Comparison of ENCODE assay signal across 19 cellular contexts in the genomic region with DNA sequence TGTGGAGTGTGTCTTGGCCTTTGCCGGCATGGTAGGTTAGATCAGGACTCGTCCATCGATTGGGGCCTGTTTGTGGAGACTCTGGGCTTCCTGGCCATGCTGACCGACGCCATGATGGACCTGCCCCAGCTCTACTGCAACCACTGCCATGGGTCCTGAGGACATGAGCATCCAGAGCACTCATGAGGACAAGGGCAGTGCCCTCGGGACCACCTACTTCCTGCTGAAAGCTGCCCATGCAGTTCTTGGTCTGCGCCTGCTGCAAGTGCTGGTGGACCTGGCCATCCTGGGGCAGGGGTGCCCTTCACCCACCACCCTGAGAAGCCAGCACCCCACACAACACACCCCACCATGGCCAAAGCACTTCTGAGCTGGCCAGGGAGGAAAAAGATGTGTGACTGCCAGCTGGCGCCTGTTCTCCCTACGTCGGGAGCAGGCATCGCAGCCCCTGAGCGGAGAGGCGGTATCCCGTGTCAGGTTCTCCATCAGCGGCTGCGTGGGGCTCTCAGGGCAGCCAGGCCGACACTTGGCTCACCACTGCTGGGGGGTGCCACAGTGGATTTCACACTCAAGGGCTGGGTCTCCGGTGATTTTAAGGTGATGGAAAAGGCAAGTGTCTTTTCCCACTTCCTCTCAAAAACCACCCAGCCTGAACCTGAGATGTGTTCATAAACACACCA.
DNase-seq lines count a peak whose midpoint lies in the region; ATAC-seq and TF ChIP-seq lines count a peak whose summit lies in the region.
"Had no signal": no experiment of that assay in that cellular context is flagged by ENCODE, and none has a peak within 500 bp of the region (broad histone marks: within the 10 kb centered on the region; RNA-seq: fewer than 3 reads in every experiment).

No MANE protein-coding gene starts in this region.

- ATAC-seq in stimulated activated naive CD8-positive, alpha-beta T cell treated with anti-CD3 and anti-CD28 coated beads, Interleukin-15, amount 100 ng/mL, for 72 hours: peak; percentile 12
- ATAC-seq in stimulated activated naive CD8-positive, alpha-beta T cell treated with anti-CD3 and anti-CD28 coated beads, Interleukin-15, Interleukin-2, amounts not matched to agents 100 U/mL and 50 U/mL, for 24 hours: no peak
- ATAC-seq in stimulated activated effector memory CD8-positive, alpha-beta T cell treated with anti-CD3 and anti-CD28 coated beads, Interleukin-12 subunit alpha, Interleukin-12 subunit beta, amount 100 ng/mL, for 72 hours: peak; percentile 8
- peak; percentile 5 for ATAC-seq in aorta (ENCODE audit: low FRiP score)
- no peak for ATAC-seq in GM18909 (IDR thresholded peaks at IDR 0.05; ENCODE audit: poor library complexity, unreplicated experiment)

- TF ChIP-seq POLR2A in esophagus muscularis mucosa (IDR thresholded peaks at IDR 0.05; ENCODE audit: low read depth): no peak

- no peak overlapping the region for H3K4me2 ChIP-seq in hepatocyte

- H3K4me1 ChIP-seq in esophagus muscularis mucosa (no peaks in the 10 kb centered on the region), aorta (ENCODE audit: control insufficient read depth in 1 of 2, insufficient read depth in 2 of 2, low read length in 2 of 2) (no peaks in the 10 kb centered on the region), hepatocyte (ENCODE audit: insufficient read depth) (peaks cover 5% of the 10 kb centered on the region)
- H3K4me1 ChIP-seq: HAP-1 had no signal

- no peaks in the 10 kb centered on the region for H3K9me3 Mint-ChIP-seq in stimulated activated naive CD8-positive, alpha-beta T cell treated with anti-CD3 and anti-CD28 coated beads, Interleukin-15, amount 100 ng/mL, for 72 hours
- no peaks in the 10 kb centered on the region for H3K9me3 Mint-ChIP-seq in stimulated activated effector memory CD8-positive, alpha-beta T cell treated with anti-CD3 and anti-CD28 coated beads, Interleukin-12 subunit alpha, Interleukin-12 subunit beta, amount 100 ng/mL, for 72 hours
- H3K9me3 Mint-ChIP-seq: CD14-positive monocyte; CD4-positive, alpha-beta T cell; CD8-positive, alpha-beta memory T cell; HFFc6 had no signal

- H3K4me3 Mint-ChIP-seq in stimulated activated naive CD8-positive, alpha-beta T cell treated with anti-CD3 and anti-CD28 coated beads, Interleukin-15, amount 100 ng/mL, for 72 hours: no peak overlapping the region
- no peak overlapping the region for H3K4me3 Mint-ChIP-seq in stimulated activated effector memory CD8-positive, alpha-beta T cell treated with anti-CD3 and anti-CD28 coated beads, Interleukin-12 subunit alpha, Interleukin-12 subunit beta, amount 100 ng/mL, for 72 hours
- H3K4me3 Mint-ChIP-seq: CD14-positive monocyte; CD4-positive, alpha-beta T cell; CD8-positive, alpha-beta memory T cell; HFFc6 had no signal

- no peak overlapping the region for H3K27ac Mint-ChIP-seq in stimulated activated naive CD8-positive, alpha-beta T cell treated with anti-CD3 and anti-CD28 coated beads, Interleukin-15, amount 100 ng/mL, for 72 hours
- H3K27ac Mint-ChIP-seq in stimulated activated effector memory CD8-positive, alpha-beta T cell treated with anti-CD3 and anti-CD28 coated beads, Interleukin-12 subunit alpha, Interleukin-12 subunit beta, amount 100 ng/mL, for 72 hours: no peak overlapping the region
- H3K27ac Mint-ChIP-seq: CD14-positive monocyte; CD4-positive, alpha-beta T cell; CD8-positive, alpha-beta memory T cell; HFFc6 had no signal

- H3K36me3 ChIP-seq in esophagus muscularis mucosa: peaks cover 0 to 18% (median 7%) of the 10 kb centered on the region in 4 donors
- H3K36me3 ChIP-seq in aorta (ENCODE audit: control insufficient read depth in 1 of 2, insufficient read depth in 2 of 2, low read length in 1 of 2): no peaks in the 10 kb centered on the region
- no peaks in the 10 kb centered on the region for H3K36me3 ChIP-seq in hepatocyte (replicated peaks; ENCODE audit: insufficient read depth, low read depth)
- H3K36me3 ChIP-seq: HAP-1 had no signal

- intact Hi-C loops in esophagus muscularis mucosa (cut with DNase I): no loop called here
- intact Hi-C loops in aorta (cut with DNase I): no loop called here

- H3K9me2 ChIP-seq in hepatocyte (replicated peaks; ENCODE audit: insufficient read depth): no peaks in the 10 kb centered on the region

- H3K9me3 ChIP-seq in esophagus muscularis mucosa (no peaks in the 10 kb centered on the region), aorta (ENCODE audit: control insufficient read depth, low read length) (no peaks in the 10 kb centered on the region), hepatocyte (ENCODE audit: low read depth) (no peaks in the 10 kb centered on the region)
- H3K9me3 ChIP-seq: HAP-1 had no signal

- no peak overlapping the region for H2AFZ ChIP-seq in hepatocyte

- H3K4me3 ChIP-seq in esophagus muscularis mucosa (no peak overlapping the region), aorta (ENCODE audit: low read length in 2 of 2) (no peak overlapping the region), hepatocyte (no peak overlapping the region)
- H3K4me3 ChIP-seq: HAP-1 had no signal

- no peaks in the 10 kb centered on the region for H3K79me2 ChIP-seq in hepatocyte

- H3K27me3 Mint-ChIP-seq in stimulated activated naive CD8-positive, alpha-beta T cell treated with anti-CD3 and anti-CD28 coated beads, Interleukin-15, amount 100 ng/mL, for 72 hours: peaks cover 14% of the 10 kb centered on the region

- H4K20me1 ChIP-seq in hepatocyte (ENCODE audit: insufficient read depth, poor library complexity, severe bottlenecking): no peaks in the 10 kb centered on the region

- no peak for TF ChIP-seq EP300 in esophagus muscularis mucosa (IDR thresholded peaks at IDR 0.05)

- H3K36me3 Mint-ChIP-seq in stimulated activated effector memory CD8-positive, alpha-beta T cell treated with anti-CD3 and anti-CD28 coated beads, Interleukin-12 subunit alpha, Interleukin-12 subunit beta, amount 100 ng/mL, for 72 hours: no peaks in the 10 kb centered on the region
- H3K36me3 Mint-ChIP-seq: CD14-positive monocyte had no signal

- H3K27me3 ChIP-seq in esophagus muscularis mucosa: no peaks in the 10 kb centered on the region
- H3K27me3 ChIP-seq in aorta (ENCODE audit: control insufficient read depth in 1 of 2, insufficient read depth in 2 of 2, low read length in 1 of 2): no peaks in the 10 kb centered on the region
- H3K27me3 ChIP-seq in hepatocyte: no peaks in the 10 kb centered on the region

- no peak for DNase-seq in stimulated activated naive CD8-positive, alpha-beta T cell treated with anti-CD3 and anti-CD28 coated beads, Interleukin-15, amount 100 ng/mL, for 72 hours
- DNase-seq in stimulated activated naive CD8-positive, alpha-beta T cell treated with anti-CD3 and anti-CD28 coated beads, Interleukin-15, Interleukin-2, amounts not matched to agents 100 U/mL and 50 U/mL, for 24 hours: no peak
- DNase-seq in esophagus muscularis mucosa (ENCODE audit: extremely low spot score) (peak; percentile 75), aorta (no peak), hepatocyte (ENCODE audit: low spot score) (no peak)
- DNase-seq in stimulated activated effector memory CD8-positive, alpha-beta T cell treated with anti-CD3 and anti-CD28 coated beads, Interleukin-12 subunit alpha, Interleukin-12 subunit beta, amount 100 ng/mL, for 72 hours (ENCODE audit: low spot score in 2 of 2): no peak
- DNase-seq in activated CD4-positive, alpha-beta T cell treated with anti-CD3 and anti-CD28 coated beads for 4 hours: no peak
- DNase-seq: Calu3; CD4-positive, alpha-beta T cell; CD8-positive, alpha-beta memory T cell; COR-L47; DMS53; DMS79 treated with DMSO at 0.1 percent for 48 hours; GF-D8; GOT3; HFFc6 had no signal

- no peak for TF ChIP-seq CTCF in esophagus muscularis mucosa (IDR thresholded peaks at IDR 0.05)
- TF ChIP-seq CTCF in hepatocyte (IDR thresholded peaks at IDR 0.05; ENCODE audit: poor library complexity): no peak

- no peaks in the 10 kb centered on the region for H3K4me1 Mint-ChIP-seq in stimulated activated naive CD8-positive, alpha-beta T cell treated with anti-CD3 and anti-CD28 coated beads, Interleukin-15, amount 100 ng/mL, for 72 hours
- no peaks in the 10 kb centered on the region for H3K4me1 Mint-ChIP-seq in stimulated activated effector memory CD8-positive, alpha-beta T cell treated with anti-CD3 and anti-CD28 coated beads, Interleukin-12 subunit alpha, Interleukin-12 subunit beta, amount 100 ng/mL, for 72 hours
- H3K4me1 Mint-ChIP-seq: CD14-positive monocyte; CD8-positive, alpha-beta memory T cell had no signal

- WGBS in esophagus muscularis mucosa: 98% methylated on average over 14 of the region's 18 CpGs
- 96% methylated on average over 18 of the region's 18 CpGs for WGBS in aorta, 2 donors
- WGBS in hepatocyte (ENCODE audit: low lambda C conversion rate, missing lambda C conversion rate): 96% methylated on average over 18 of the region's 18 CpGs

- H3K27ac ChIP-seq in esophagus muscularis mucosa (replicated peaks in 1 of 4) (no peak overlapping the region), aorta (ENCODE audit: low read depth in 1 of 2, low read length in 2 of 2) (no peak overlapping the region), hepatocyte (no peak overlapping the region)

Comparison
In these comparisons a context has a peak if more than half of its experiments do, and no peak if none do; other contexts are left out.
1. ATAC-seq: peak in stimulated activated naive CD8-positive, alpha-beta T cell treated with anti-CD3 and anti-CD28 coated beads, Interleukin-15, amount 100 ng/mL, for 72 hours (single experiment), stimulated activated effector memory CD8-positive, alpha-beta T cell treated with anti-CD3 and anti-CD28 coated beads, Interleukin-12 subunit alpha, Interleukin-12 subunit beta, amount 100 ng/mL, for 72 hours (single experiment) and aorta (single experiment); none in stimulated activated naive CD8-positive, alpha-beta T cell treated with anti-CD3 and anti-CD28 coated beads, Interleukin-15, Interleukin-2, amounts not matched to agents 100 U/mL and 50 U/mL, for 24 hours (single experiment) and GM18909 (single experiment).